10 cellular contexts compared by ENCODE assay signal in genomic region chr16:23147666-23148065, GRCh38. TPM values are rescaled to one million over a fixed set of nuclear protein-coding genes. Genes with fewer than 3 reads are reported as not detected.
DNase-seq lines count a peak whose midpoint lies in the region; ATAC-seq, FAIRE-seq and TF ChIP-seq lines count a peak whose summit lies in the region.
"Had no signal": no experiment of that assay in that cellular context is flagged by ENCODE, and none has a peak within 500 bp of the region (broad histone marks: within the 10 kb centered on the region; RNA-seq: fewer than 3 reads in every experiment).

No MANE protein-coding gene starts in this region.

- dilution Hi-C loops in endothelial cell of umbilical vein (cut with MboI; ENCODE audit: extremely low pct_ligation_motif_present, low sequenced_read_pairs), result no loop called here

- no peak for DNase-seq in GM12865 (ENCODE audit: low read depth)
- DNase-seq in PC-3, result no peak
- DNase-seq in endothelial cell of umbilical vein (ENCODE audit: low read depth, low spot score), result no peak
- DNase-seq in neural progenitor cell (ENCODE audit: low spot score), result no peak
- DNase-seq in iPS-NIHi11 (ENCODE audit: low spot score), result no peak
- no peak for DNase-seq in NCI-H69 (lab: John Stamatoyannopoulos, UW)
- DNase-seq: activated gamma-delta T cell, SIG-M5 had no signal

- peaks cover 31% of the 10 kb centered on the region for H3K4me1 Mint-ChIP-seq in neural progenitor cell

- H3K9me3 Mint-ChIP-seq in neural progenitor cell, result no peaks in the 10 kb centered on the region

- POLR2A ChIA-PET in PC-3 (lab: Charles Lee; ENCODE audit: unreplicated experiment), result no interaction called here
- POLR2A ChIA-PET in endothelial cell of umbilical vein (lab: Charles Lee), result no interaction called here

- TF ChIP-seq CTCF in GM12865 (IDR thresholded peaks at IDR 0.05; ENCODE audit: insufficient read depth, low read depth, low read length, missing control alignments) (no peak), PC-3 (conservative IDR thresholded peaks at IDR 0.05; ENCODE audit: low read depth, low read length) (no peak), endothelial cell of umbilical vein (IDR thresholded peaks at IDR 0.05; ENCODE audit: extremely low read depth in 1 of 2, insufficient read depth in 1 of 2, low read depth in 1 of 2, low read length in 2 of 2) (no peak), neural progenitor cell (IDR thresholded peaks at IDR 0.05) (no peak)

- peak overlapping the region; percentile 78; the same call in 1 of the 2 replicates for H3K4me3 ChIP-seq in GM12865 (ENCODE audit: low read depth, low read length)
- H3K4me3 ChIP-seq in PC-3 (ENCODE audit: low read length), result peak overlapping the region; percentile 75
- H3K4me3 ChIP-seq in endothelial cell of umbilical vein (replicated peaks in 1 of 3; ENCODE audit: insufficient read depth in 1 of 3, low read depth in 1 of 3, low read length in 3 of 3), result peak overlapping the region in 2 of 3 experiments; percentile 75 to 91
- peak overlapping the region; percentile 88 for H3K4me3 ChIP-seq in neural progenitor cell

- BruUV-seq in PC-3 (replicated peaks; lab: Mats Ljungman, UMichigan), result no TSS peak
- no TSS peak for BruUV-seq in endothelial cell of umbilical vein (replicated peaks; lab: Mats Ljungman, UMichigan)

- H3K27ac ChIP-seq in PC-3 (ENCODE audit: low read length) (no peak overlapping the region), endothelial cell of umbilical vein (ENCODE audit: insufficient read depth, low read depth, low read length) (no peak overlapping the region), neural progenitor cell (no peak overlapping the region)

- H3K36me3 Mint-ChIP-seq in neural progenitor cell, result no peaks in the 10 kb centered on the region

- no peak for FAIRE-seq in endothelial cell of umbilical vein (lab: Jason Lieb, UNC)

- H3K9ac ChIP-seq in PC-3 (ENCODE audit: low read length), result no peak overlapping the region
- peak overlapping the region; percentile 74 for H3K9ac ChIP-seq in endothelial cell of umbilical vein (replicated peaks; ENCODE audit: extremely low read depth, insufficient read depth, low read length)
- no peak overlapping the region for H3K9ac ChIP-seq in neural progenitor cell

- intact Hi-C loops in PC-3 (cut with micrococcal nuclease), result no loop called here
- intact Hi-C loops in endothelial cell of umbilical vein (cut with micrococcal nuclease), result loop anchor here (2.0 to 5.0 kb wide), 2 partner anchors 65 to 249 kb away; no protein-coding TSS in a partner anchor

- H3K4me2 ChIP-seq in PC-3 (ENCODE audit: low read length) (peak overlapping the region; percentile 93), endothelial cell of umbilical vein (ENCODE audit: insufficient read depth, low read length) (peak overlapping the region; percentile 77), neural progenitor cell (peak overlapping the region; percentile 98)

- peaks cover 12% of the 10 kb centered on the region for H3K27me3 Mint-ChIP-seq in neural progenitor cell (ENCODE audit: insufficient read depth, low read depth)

- H3K27ac Mint-ChIP-seq in neural progenitor cell, result no peak overlapping the region

- no peak overlapping the region for H2AFZ ChIP-seq in PC-3 (ENCODE audit: low read length)
- no peak overlapping the region for H2AFZ ChIP-seq in endothelial cell of umbilical vein (ENCODE audit: low read depth, low read length)
- H2AFZ ChIP-seq in neural progenitor cell (replicated peaks), result no peak overlapping the region

- peak overlapping the region; percentile 99 for H3K4me3 Mint-ChIP-seq in neural progenitor cell

- no peaks in the 10 kb centered on the region for H3K36me3 ChIP-seq in PC-3 (ENCODE audit: low read depth, low read length)
- H3K36me3 ChIP-seq in endothelial cell of umbilical vein (ENCODE audit: control insufficient read depth in 2 of 2, extremely low read depth in 1 of 2, insufficient read depth in 2 of 2, low read length in 2 of 2), result no peaks in the 10 kb centered on the region
- H3K36me3 ChIP-seq in neural progenitor cell, result no peaks in the 10 kb centered on the region

- H3K79me2 ChIP-seq in PC-3 (ENCODE audit: low read length) (peaks cover 53% of the 10 kb centered on the region), endothelial cell of umbilical vein (ENCODE audit: control insufficient read depth, insufficient read depth, low read length) (peaks cover 57% of the 10 kb centered on the region), neural progenitor cell (ENCODE audit: low read depth) (peaks cover 61% of the 10 kb centered on the region)

- H3K4me1 ChIP-seq in PC-3 (ENCODE audit: insufficient read depth, low read length) (peaks cover 27% of the 10 kb centered on the region), endothelial cell of umbilical vein (ENCODE audit: control insufficient read depth, extremely low read depth, insufficient read depth, low read length) (peaks cover 21% of the 10 kb centered on the region), neural progenitor cell (peaks cover 31% of the 10 kb centered on the region)

- no peaks in the 10 kb centered on the region for H3F3A ChIP-seq in PC-3 (ENCODE audit: low read length, unreplicated experiment)
- peaks cover 11% of the 10 kb centered on the region for H3F3A ChIP-seq in neural progenitor cell (ENCODE audit: low read depth)

- H3K9me2 ChIP-seq in PC-3 (replicated peaks; ENCODE audit: low read length), result no peaks in the 10 kb centered on the region

- no peak for TF ChIP-seq POLR2A in endothelial cell of umbilical vein (IDR thresholded peaks at IDR 0.05; ENCODE audit: low read depth, low read length)

- H3K27me3 ChIP-seq in PC-3 (ENCODE audit: low read length) (no peaks in the 10 kb centered on the region), endothelial cell of umbilical vein (ENCODE audit: control insufficient read depth in 2 of 2, insufficient read depth in 2 of 2, low read length in 2 of 2) (no peaks in the 10 kb centered on the region), neural progenitor cell (peaks cover 23% of the 10 kb centered on the region)

- H4K20me1 ChIP-seq in PC-3 (ENCODE audit: low read length), result no peaks in the 10 kb centered on the region
- H4K20me1 ChIP-seq in endothelial cell of umbilical vein (replicated peaks; ENCODE audit: control insufficient read depth, extremely low read depth, insufficient read depth, low read length), result peaks cover 6% of the 10 kb centered on the region
- peaks cover 59% of the 10 kb centered on the region for H4K20me1 ChIP-seq in neural progenitor cell (ENCODE audit: low read depth)

- H3K9me3 ChIP-seq in PC-3 (ENCODE audit: low read length) (no peaks in the 10 kb centered on the region), endothelial cell of umbilical vein (replicated peaks; ENCODE audit: control insufficient read depth, insufficient read depth, low read length) (no peaks in the 10 kb centered on the region), neural progenitor cell (ENCODE audit: low read depth) (no peaks in the 10 kb centered on the region)

- ATAC-seq in PC-3 (no peak), GM18502 (IDR thresholded peaks at IDR 0.05; ENCODE audit: poor library complexity, unreplicated experiment) (no peak), GM18519 (IDR thresholded peaks at IDR 0.05; ENCODE audit: low FRiP score, unreplicated experiment) (no peak)

- no peaks in the 10 kb centered on the region for H3K9me1 ChIP-seq in endothelial cell of umbilical vein (replicated peaks; ENCODE audit: control insufficient read depth, extremely low read depth, insufficient read depth, low read length)

- CTCF ChIA-PET in PC-3 (lab: Charles Lee), result no interaction called here
- CTCF ChIA-PET in endothelial cell of umbilical vein (lab: Charles Lee), result no interaction called here

TF ChIP-seq in endothelial cell of umbilical vein, 7 proteins besides CTCF, POLR2A, EP300 and RAD21:
- no peak for TF ChIP-seq POLR2AphosphoS5 (IDR thresholded peaks at IDR 0.05; ENCODE audit: insufficient read depth, low read depth, low read length)
- TF ChIP-seq MAX (IDR thresholded peaks at IDR 0.05; ENCODE audit: insufficient read depth, insufficient read length), result no peak
- no peak for TF ChIP-seq MYC (IDR thresholded peaks at IDR 0.05; ENCODE audit: low read depth, low read length)
- TF ChIP-seq JUN (IDR thresholded peaks at IDR 0.05; ENCODE audit: borderline replicate concordance, insufficient read depth, insufficient read length, low read depth), result no peak
- TF ChIP-seq FOS (IDR thresholded peaks at IDR 0.05; ENCODE audit: borderline replicate concordance, insufficient read depth, low read length), result no peak
- no peak for TF ChIP-seq GATA2 (IDR thresholded peaks at IDR 0.05; ENCODE audit: insufficient read depth, insufficient read length, low read depth, low read length)
- TF ChIP-seq EZH2 (IDR thresholded peaks at IDR 0.05; ENCODE audit: borderline replicate concordance, low read depth, low read length, severe bottlenecking), result no peak

RNA-seq across cellular contexts. Expression of gene USP31, which starts 1.6 kb away (rescaled TPM):
- total RNA-seq in PC-3 (2014; rRNA removed), result 6.7 and 7.8 TPM in 2 replicates
- total RNA-seq in endothelial cell of umbilical vein, result 37.4 and 42.4 TPM in 2 replicates
- 14.5 and 15.0 TPM in 2 replicates for polyA plus RNA-seq in endothelial cell of umbilical vein
- 11.2 and 12.3 TPM in 2 replicates for polyA plus RNA-seq in endothelial cell of umbilical vein (2011; cell fraction: cytosol; rRNA removed)
- polyA plus RNA-seq in endothelial cell of umbilical vein (2011; cell fraction: nucleus; rRNA removed), result 54.8 and 63.9 TPM in 2 replicates
- polyA plus RNA-seq in endothelial cell of umbilical vein (2012), result 8.5 and 10.2 TPM in 2 replicates
- polyA minus RNA-seq in endothelial cell of umbilical vein, result 85.9 and 89.1 TPM in 2 replicates
- 10.7 TPM for polyA minus RNA-seq in endothelial cell of umbilical vein (2011; cell fraction: cytosol; rRNA and poly(A)+ RNA removed)
- polyA minus RNA-seq in endothelial cell of umbilical vein (2011; cell fraction: nucleus; rRNA and poly(A)+ RNA removed), result 100 and 103 TPM in 2 replicates
- total RNA-seq in neural progenitor cell (ENCODE audit: low replicate concordance), result 7.8 and 9.0 TPM in 2 replicates

RNA-seq across cellular contexts. Expression of gene SCNN1G, which starts 34.9 kb away (rescaled TPM):
- total RNA-seq in PC-3 (2014; rRNA removed) (4.5 and 6.3 TPM in 2 replicates), endothelial cell of umbilical vein (not detected in 2 replicates), neural progenitor cell (ENCODE audit: low replicate concordance) (not detected in 2 replicates)
- polyA plus RNA-seq in endothelial cell of umbilical vein, result not detected in 2 replicates
- polyA plus RNA-seq in endothelial cell of umbilical vein (2011; cell fraction: cytosol; rRNA removed), result not detected in 2 replicates
- not detected in 2 replicates for polyA plus RNA-seq in endothelial cell of umbilical vein (2011; cell fraction: nucleus; rRNA removed)
- not detected in 2 replicates for polyA plus RNA-seq in endothelial cell of umbilical vein (2012)
- polyA minus RNA-seq in endothelial cell of umbilical vein, result not detected in 2 replicates
- not detected for polyA minus RNA-seq in endothelial cell of umbilical vein (2011; cell fraction: cytosol; rRNA and poly(A)+ RNA removed)
- polyA minus RNA-seq in endothelial cell of umbilical vein (2011; cell fraction: nucleus; rRNA and poly(A)+ RNA removed), result not detected in 2 replicates
